In genomic region chr9:10946676-10947410, GRCh38 we compare ENCODE assay signal across 21 cellular contexts.
"Had no signal": no experiment of that assay in that cellular context is flagged by ENCODE, and none has a peak within 500 bp of the region (broad histone marks: within the 10 kb centered on the region; RNA-seq: fewer than 3 reads in every experiment).

No MANE protein-coding gene starts in this region.

- FAIRE-seq: islet of Langerhans had no signal

- H3K27ac ChIP-seq: epithelial cell of prostate, esophagus muscularis mucosa, gastrocnemius medialis, heart right ventricle, neutrophil, spleen, transverse colon had no signal

- ATAC-seq: effector memory CD8-positive, alpha-beta T cell; gastrocnemius medialis; heart right ventricle; left lobe of liver; naive thymus-derived CD4-positive, alpha-beta T cell; sciatic nerve; stimulated activated memory B cell treated with anti-CD40 and anti-IgM and Interleukin-4, amounts not matched to agents 10 μg/mL and 1 μg/mL and 100 μg/mL, for 72 hours had no signal

- H3K36me3 ChIP-seq: esophagus muscularis mucosa, gastrocnemius medialis, heart right ventricle, neutrophil, spleen, transverse colon had no signal

- H3K4me1 Mint-ChIP-seq: naive thymus-derived CD4-positive, alpha-beta T cell; nephron progenitor cell; stimulated activated memory B cell treated with anti-CD40 and anti-IgM and Interleukin-4, amounts not matched to agents 10 μg/mL and 1 μg/mL and 100 μg/mL, for 72 hours had no signal

- H3K9me3 ChIP-seq: esophagus muscularis mucosa, gastrocnemius medialis, neutrophil, transverse colon had no signal

- DNase-seq: effector memory CD8-positive, alpha-beta T cell; gastrocnemius medialis; heart right ventricle; hypothalamus; mammary epithelial cell; naive thymus-derived CD4-positive, alpha-beta T cell; nephron progenitor cell; spleen; stimulated activated CD4-positive, alpha-beta T cell treated with anti-CD3 and anti-CD28 coated beads, Interleukin-15, amount 100 ng/mL, for 24 hours; stimulated activated CD4-positive, alpha-beta T cell treated with anti-CD3 and anti-CD28 coated beads, Interleukin-1b, Interleukin-23, amount 100 ng/mL, for 48 hours; stimulated activated CD4-positive, alpha-beta T cell treated with anti-CD3 and anti-CD28 coated beads, Interleukin-4, amount 100 ng/mL, for 24 hours; transverse colon had no signal

- H3K4me3 ChIP-seq: esophagus muscularis mucosa, gastrocnemius medialis, heart right ventricle, spleen, transverse colon had no signal

- H3K27me3 ChIP-seq: esophagus muscularis mucosa, gastrocnemius medialis, heart right ventricle, neutrophil, spleen, transverse colon had no signal

- H3K27me3 Mint-ChIP-seq: dendritic cell treated with granulocyte-macrophage colony-stimulating factor and Interleukin-4, amounts not matched to agents 40 ng/mL and 50 ng/mL, for 4 days; effector memory CD8-positive, alpha-beta T cell; naive thymus-derived CD4-positive, alpha-beta T cell; stimulated activated memory B cell treated with anti-CD40 and anti-IgM and Interleukin-4, amounts not matched to agents 10 μg/mL and 1 μg/mL and 100 μg/mL, for 72 hours; stimulated activated naive CD8-positive, alpha-beta T cell treated with anti-CD3 and anti-CD28 coated beads, Interleukin-15, Interleukin-2, amounts not matched to agents 100 ng/mL and 50 ng/mL, for 24 hours had no signal

- H3K4me1 ChIP-seq: esophagus muscularis mucosa, gastrocnemius medialis, heart right ventricle, spleen, transverse colon had no signal

- H3K9me3 Mint-ChIP-seq: nephron progenitor cell had no signal

- H3K4me3 Mint-ChIP-seq: dendritic cell treated with granulocyte-macrophage colony-stimulating factor and Interleukin-4, amounts not matched to agents 40 ng/mL and 50 ng/mL, for 4 days; effector memory CD8-positive, alpha-beta T cell; naive thymus-derived CD4-positive, alpha-beta T cell; nephron progenitor cell; stimulated activated memory B cell treated with anti-CD40 and anti-IgM and Interleukin-4, amounts not matched to agents 10 μg/mL and 1 μg/mL and 100 μg/mL, for 72 hours; stimulated activated naive CD8-positive, alpha-beta T cell treated with anti-CD3 and anti-CD28 coated beads, Interleukin-15, Interleukin-2, amounts not matched to agents 100 ng/mL and 50 ng/mL, for 24 hours had no signal

- H3K27ac Mint-ChIP-seq: dendritic cell treated with granulocyte-macrophage colony-stimulating factor and Interleukin-4, amounts not matched to agents 40 ng/mL and 50 ng/mL, for 4 days; effector memory CD8-positive, alpha-beta T cell; naive thymus-derived CD4-positive, alpha-beta T cell; nephron progenitor cell; stimulated activated memory B cell treated with anti-CD40 and anti-IgM and Interleukin-4, amounts not matched to agents 10 μg/mL and 1 μg/mL and 100 μg/mL, for 72 hours; stimulated activated naive CD8-positive, alpha-beta T cell treated with anti-CD3 and anti-CD28 coated beads, Interleukin-15, Interleukin-2, amounts not matched to agents 100 ng/mL and 50 ng/mL, for 24 hours had no signal

- H3K36me3 Mint-ChIP-seq: naive thymus-derived CD4-positive, alpha-beta T cell; stimulated activated memory B cell treated with anti-CD40 and anti-IgM and Interleukin-4, amounts not matched to agents 10 μg/mL and 1 μg/mL and 100 μg/mL, for 72 hours had no signal
